ENCODE assay signal across 8 cellular contexts in the genomic region with DNA sequence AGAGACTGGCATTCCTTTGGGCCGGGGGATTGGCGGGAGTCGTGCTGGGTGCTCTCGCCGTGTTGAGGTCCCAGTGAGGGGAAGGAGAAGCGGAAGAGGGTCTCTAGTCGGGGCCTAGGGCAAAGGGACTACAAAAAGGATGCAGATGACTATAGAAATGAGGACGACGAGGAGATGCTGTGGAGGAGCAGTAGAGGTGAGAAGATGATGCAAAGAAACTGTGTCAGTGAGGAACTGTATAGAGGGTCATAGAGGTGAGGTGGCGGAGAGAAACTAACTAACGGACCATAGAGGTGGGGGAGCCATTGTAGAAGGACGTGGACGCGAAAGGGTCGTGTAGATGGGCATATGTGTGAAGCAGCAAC. TPM values are rescaled to one million over a fixed set of nuclear protein-coding genes. Genes with fewer than 3 reads are reported as not detected.
DNase-seq lines count a peak whose midpoint lies in the region; FAIRE-seq and TF ChIP-seq lines count a peak whose summit lies in the region.

No MANE protein-coding gene starts in this region.

- DNase-seq in choroid plexus epithelial cell (ENCODE audit: low read depth) (no peak), NCI-H526 treated with DMSO at 0.1 percent for 48 hours (lab: John Stamatoyannopoulos, UW) (no peak), GM12892 (ENCODE audit: insufficient read length) (no peak), iPS-NIHi7 (ENCODE audit: extremely low spot score) (no peak)
- no peak for DNase-seq in NK-92 treated with Interleukin-12 subunit alpha and Interleukin-12 subunit beta, amount 100 ng/mL, for 24 hours (lab: John Stamatoyannopoulos, UW)

- H3K36me3 Mint-ChIP-seq in nephron (ENCODE audit: low read depth): peaks cover 27% of the 10 kb centered on the region

- no peaks in the 10 kb centered on the region for H3K9me3 ChIP-seq in HUES6 (ENCODE audit: control insufficient read depth, insufficient read depth, low read depth, low read length)

- no peaks in the 10 kb centered on the region for H3K27me3 Mint-ChIP-seq in nephron (ENCODE audit: low read depth)

- H3K4me3 Mint-ChIP-seq in nephron: peak overlapping the region; percentile 91 to 94 (median 93)

- H3K4me3 ChIP-seq in HUES6 (ENCODE audit: low read depth, low read length) (peak overlapping the region; percentile 99), choroid plexus epithelial cell (ENCODE audit: low read depth, low read length) (peak overlapping the region; percentile 100)

- FAIRE-seq in GM12892 (lab: Jason Lieb, UNC): no peak

- H3K9ac ChIP-seq in HUES6 (ENCODE audit: low read length): peak overlapping the region; percentile 90

- peak overlapping the region; percentile 86 for H3K27ac ChIP-seq in C4-2B
- peak overlapping the region; percentile 60 for H3K27ac ChIP-seq in HUES6 (ENCODE audit: low read depth, low read length)

- TF ChIP-seq CTCF in C4-2B (conservative IDR thresholded peaks at IDR 0.05) (no peak), choroid plexus epithelial cell (conservative IDR thresholded peaks at IDR 0.05; ENCODE audit: low read depth, low read length) (no peak), nephron (IDR thresholded peaks at IDR 0.05; ENCODE audit: unreplicated experiment in 3 of 3) (no peak)

- no peaks in the 10 kb centered on the region for H3K27me3 ChIP-seq in HUES6 (ENCODE audit: control insufficient read depth, insufficient read depth, low read length)

- no peak for TF ChIP-seq POLR2A in GM12892 (IDR thresholded peaks at IDR 0.05; ENCODE audit: low read depth, low read length)

- H3K4me1 ChIP-seq in HUES6 (ENCODE audit: control insufficient read depth, insufficient read depth, low read length): no peaks in the 10 kb centered on the region; the same call in 1 of the 2 replicates

- peaks cover 42% of the 10 kb centered on the region for H3K36me3 ChIP-seq in HUES6 (ENCODE audit: control insufficient read depth, insufficient read depth, low read length)

- H3K27ac Mint-ChIP-seq in nephron: peak overlapping the region; percentile 75 to 95 (median 84)

- no peaks in the 10 kb centered on the region for H3K9me3 Mint-ChIP-seq in nephron

- peaks cover 18% of the 10 kb centered on the region for H3K4me1 Mint-ChIP-seq in nephron

RNA-seq across cellular contexts. Expression of gene TWNK, which starts 0.3 kb away (rescaled TPM):
- 13.5 TPM for polyA plus RNA-seq in GM12892 (2012; ENCODE audit: missing spikeins)

RNA-seq across cellular contexts. Expression of gene MRPL43, which starts 0.4 kb away (rescaled TPM):
- 59.4 TPM for polyA plus RNA-seq in GM12892 (2012; ENCODE audit: missing spikeins)

RNA-seq across cellular contexts. Expression of gene LZTS2, which starts 11.9 kb away (rescaled TPM):
- polyA plus RNA-seq in GM12892 (2012; ENCODE audit: missing spikeins): 4.3 TPM

RNA-seq across cellular contexts. Expression of gene SEMA4G, which starts 18.4 kb away (rescaled TPM):
- polyA plus RNA-seq in GM12892 (2012; ENCODE audit: missing spikeins): 1.2 TPM

RNA-seq across cellular contexts. Expression of gene PDZD7, which starts 43.3 kb away (rescaled TPM):
- polyA plus RNA-seq in GM12892 (2012; ENCODE audit: missing spikeins): 0.15 TPM
